Comparison of ENCODE assay signal across 7 cellular contexts in genomic region chr9:129336601-129337286, GRCh38.
DNase-seq lines count a peak whose midpoint lies in the region; ATAC-seq and TF ChIP-seq lines count a peak whose summit lies in the region.

No MANE protein-coding gene starts in this region.

- ATAC-seq in SK-N-SH treated with all-trans-retinoic acid at 6 μM for 48 hours = no peak

- no peak for TF ChIP-seq CTCF in foreskin fibroblast (IDR thresholded peaks at IDR 0.05; ENCODE audit: low read depth, low read length)

- H3K27me3 Mint-ChIP-seq in activated T-helper 2 cell treated with anti-CD3 and anti-CD28 coated beads, Interferon-gamma antibody, Interleukin-2, Interleukin-4, amounts not matched to agents 10 μg/mL and 5 μg/mL and 100 μg/mL, durations not matched to agents 14 hours and 24 hours and 36 hours (ENCODE audit: low read depth) = peaks cover 6% of the 10 kb centered on the region

- DNase-seq in activated T-helper 2 cell treated with anti-CD3 and anti-CD28 coated beads, Interferon-gamma antibody, Interleukin-2, Interleukin-4, amounts not matched to agents 10 μg/mL and 5 μg/mL and 100 μg/mL, durations not matched to agents 14 hours and 24 hours and 36 hours (ENCODE audit: low spot score) = no peak
- peak; percentile 39 to 75 for DNase-seq in foreskin fibroblast
- no peak for DNase-seq in medulla oblongata (ENCODE audit: extremely low spot score)
- no peak for DNase-seq in SW480 (ENCODE audit: low spot score)

- intact Hi-C loops in activated T-helper 2 cell treated with anti-CD3 and anti-CD28 coated beads, Interferon-gamma antibody, Interleukin-2, Interleukin-4, amounts not matched to agents 10 μg/mL and 5 μg/mL and 100 μg/mL, durations not matched to agents 14 hours and 24 hours and 36 hours (cut with micrococcal nuclease) = loop anchor here (5.0 kb wide), 1 partner anchor 159 kb away; the partner anchor contains the start of gene IER5L

- H3K4me3 Mint-ChIP-seq in activated T-helper 2 cell treated with anti-CD3 and anti-CD28 coated beads, Interferon-gamma antibody, Interleukin-2, Interleukin-4, amounts not matched to agents 10 μg/mL and 5 μg/mL and 100 μg/mL, durations not matched to agents 14 hours and 24 hours and 36 hours (ENCODE audit: low read depth) = peak overlapping the region; percentile 40

- H3K36me3 Mint-ChIP-seq in activated T-helper 2 cell treated with anti-CD3 and anti-CD28 coated beads, Interferon-gamma antibody, Interleukin-2, Interleukin-4, amounts not matched to agents 10 μg/mL and 5 μg/mL and 100 μg/mL, durations not matched to agents 14 hours and 24 hours and 36 hours (ENCODE audit: low read depth) = no peaks in the 10 kb centered on the region

- no peaks in the 10 kb centered on the region for H3K9me3 Mint-ChIP-seq in activated T-helper 2 cell treated with anti-CD3 and anti-CD28 coated beads, Interferon-gamma antibody, Interleukin-2, Interleukin-4, amounts not matched to agents 10 μg/mL and 5 μg/mL and 100 μg/mL, durations not matched to agents 14 hours and 24 hours and 36 hours

- H3K4me3 ChIP-seq in HUES64 (ENCODE audit: low read length) (peak overlapping the region; percentile 41), foreskin fibroblast (ENCODE audit: low read depth in 1 of 2, low read length in 2 of 2) (peak overlapping the region; percentile 7 to 18), rectal smooth muscle tissue (ENCODE audit: low read length) (peak overlapping the region; percentile 51)

- H3K9ac ChIP-seq in HUES64 (ENCODE audit: low read depth, low read length) (peak overlapping the region; percentile 27), rectal smooth muscle tissue (ENCODE audit: low read length) (no peak overlapping the region)

- H3K27ac ChIP-seq in HUES64 (ENCODE audit: low read depth, low read length) (peak overlapping the region; percentile 65; the same call in 1 of the 2 replicates), rectal smooth muscle tissue (ENCODE audit: low read depth, low read length) (peak overlapping the region; percentile 21)

- no peak overlapping the region for H3K27ac Mint-ChIP-seq in activated T-helper 2 cell treated with anti-CD3 and anti-CD28 coated beads, Interferon-gamma antibody, Interleukin-2, Interleukin-4, amounts not matched to agents 10 μg/mL and 5 μg/mL and 100 μg/mL, durations not matched to agents 14 hours and 24 hours and 36 hours

- H3K4me1 ChIP-seq in HUES64 (ENCODE audit: insufficient read depth, low read length) (peaks cover 39% of the 10 kb centered on the region), rectal smooth muscle tissue (ENCODE audit: control insufficient read depth, insufficient read depth, low read length) (peaks cover 27% of the 10 kb centered on the region)

- WGBS in HUES64 = 2% methylated on average over 51 of the region's 51 CpGs

- no peaks in the 10 kb centered on the region for H3K27me3 ChIP-seq in HUES64 (ENCODE audit: insufficient read depth, low read length)
- no peaks in the 10 kb centered on the region for H3K27me3 ChIP-seq in rectal smooth muscle tissue (ENCODE audit: control insufficient read depth, insufficient read depth, low read length)

- H3K4me1 Mint-ChIP-seq in activated T-helper 2 cell treated with anti-CD3 and anti-CD28 coated beads, Interferon-gamma antibody, Interleukin-2, Interleukin-4, amounts not matched to agents 10 μg/mL and 5 μg/mL and 100 μg/mL, durations not matched to agents 14 hours and 24 hours and 36 hours (ENCODE audit: low read depth) = peaks cover 12% of the 10 kb centered on the region

- H3K9me3 ChIP-seq in HUES64 (ENCODE audit: insufficient read depth, low read depth, low read length) = no peaks in the 10 kb centered on the region

- H3K36me3 ChIP-seq in HUES64 (ENCODE audit: insufficient read depth, low read length) = no peaks in the 10 kb centered on the region
- H3K36me3 ChIP-seq in rectal smooth muscle tissue (ENCODE audit: control insufficient read depth, insufficient read depth, low read length) = no peaks in the 10 kb centered on the region

TF ChIP-seq in SK-N-SH treated with all-trans-retinoic acid at 6 μM for 48 hours, 23 proteins besides CTCF, POLR2A, EP300 and RAD21:
- TF ChIP-seq PPARA (CRISPR knock-in tag; IDR thresholded peaks at IDR 0.05; ENCODE audit: borderline replicate concordance) (no peak), POU6F1 (CRISPR knock-in tag; IDR thresholded peaks at IDR 0.05; ENCODE audit: borderline replicate concordance, low read depth) (no peak), CREB5 (CRISPR knock-in tag; IDR thresholded peaks at IDR 0.05; ENCODE audit: low read depth) (no peak), ISL1 (CRISPR knock-in tag; IDR thresholded peaks at IDR 0.05) (no peak), ZFP3 (CRISPR knock-in tag; IDR thresholded peaks at IDR 0.05) (no peak), ESRRG (CRISPR knock-in tag; IDR thresholded peaks at IDR 0.05) (no peak), PATZ1 (CRISPR knock-in tag; IDR thresholded peaks at IDR 0.05; ENCODE audit: borderline replicate concordance) (no peak), BACH2 (CRISPR knock-in tag; IDR thresholded peaks at IDR 0.05; ENCODE audit: borderline replicate concordance) (no peak), ZFP30 (CRISPR knock-in tag; IDR thresholded peaks at IDR 0.05) (no peak), CSDC2 (CRISPR knock-in tag; IDR thresholded peaks at IDR 0.05) (no peak), GLIS3 (CRISPR knock-in tag; IDR thresholded peaks at IDR 0.05) (no peak), ARNTL (CRISPR knock-in tag; IDR thresholded peaks at IDR 0.05; ENCODE audit: borderline replicate concordance, low read depth) (no peak)

Comparison
In these comparisons a context has a peak if more than half of its experiments do, and no peak if none do; other contexts are left out.
1. DNase-seq: peak in foreskin fibroblast (2 of 2); none in activated T-helper 2 cell treated with anti-CD3 and anti-CD28 coated beads, Interferon-gamma antibody, Interleukin-2, Interleukin-4, amounts not matched to agents 10 μg/mL and 5 μg/mL and 100 μg/mL, durations not matched to agents 14 hours and 24 hours and 36 hours (single experiment), medulla oblongata (single experiment) and SW480 (single experiment).
2. Peak in every context shown above with its lines, with median percentiles within 50 percentile points of each other: H3K4me3 ChIP-seq.